1 cellular context compared by ENCODE assay signal in the genomic region with DNA sequence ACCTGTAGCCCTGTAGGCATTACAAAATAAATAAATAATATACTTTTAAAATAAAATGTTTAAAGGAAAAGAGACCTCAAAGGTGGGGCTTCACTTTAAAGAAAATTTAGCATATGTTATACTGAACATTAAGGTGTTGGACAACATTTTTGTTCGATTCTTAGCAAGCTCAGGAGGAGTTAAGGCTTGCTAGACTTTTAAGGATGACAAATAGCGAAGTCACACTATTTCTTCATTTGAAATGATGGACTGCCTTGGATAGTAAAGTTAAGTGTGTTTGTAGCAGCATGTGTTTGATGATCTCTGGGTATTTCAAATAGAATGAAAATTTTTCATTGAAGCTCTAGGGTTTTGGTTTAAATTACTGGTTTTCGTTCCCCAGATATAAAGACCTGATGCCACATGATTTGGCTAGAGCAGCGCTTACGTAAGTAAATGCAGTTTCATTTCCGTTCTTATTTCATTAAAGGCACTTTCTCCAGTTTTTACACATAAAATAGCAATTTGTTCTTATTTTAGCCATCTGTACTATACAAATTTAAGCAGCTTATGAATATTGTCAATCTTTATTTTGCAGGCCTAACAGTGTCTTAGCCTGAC.
TF ChIP-seq lines count a peak whose summit lies in the region.

No MANE protein-coding gene starts in this region.

TF ChIP-seq in GM12878, 131 proteins besides CTCF, POLR2A, EP300 and RAD21 (continues in another document):
- TF ChIP-seq, protein P1, sequence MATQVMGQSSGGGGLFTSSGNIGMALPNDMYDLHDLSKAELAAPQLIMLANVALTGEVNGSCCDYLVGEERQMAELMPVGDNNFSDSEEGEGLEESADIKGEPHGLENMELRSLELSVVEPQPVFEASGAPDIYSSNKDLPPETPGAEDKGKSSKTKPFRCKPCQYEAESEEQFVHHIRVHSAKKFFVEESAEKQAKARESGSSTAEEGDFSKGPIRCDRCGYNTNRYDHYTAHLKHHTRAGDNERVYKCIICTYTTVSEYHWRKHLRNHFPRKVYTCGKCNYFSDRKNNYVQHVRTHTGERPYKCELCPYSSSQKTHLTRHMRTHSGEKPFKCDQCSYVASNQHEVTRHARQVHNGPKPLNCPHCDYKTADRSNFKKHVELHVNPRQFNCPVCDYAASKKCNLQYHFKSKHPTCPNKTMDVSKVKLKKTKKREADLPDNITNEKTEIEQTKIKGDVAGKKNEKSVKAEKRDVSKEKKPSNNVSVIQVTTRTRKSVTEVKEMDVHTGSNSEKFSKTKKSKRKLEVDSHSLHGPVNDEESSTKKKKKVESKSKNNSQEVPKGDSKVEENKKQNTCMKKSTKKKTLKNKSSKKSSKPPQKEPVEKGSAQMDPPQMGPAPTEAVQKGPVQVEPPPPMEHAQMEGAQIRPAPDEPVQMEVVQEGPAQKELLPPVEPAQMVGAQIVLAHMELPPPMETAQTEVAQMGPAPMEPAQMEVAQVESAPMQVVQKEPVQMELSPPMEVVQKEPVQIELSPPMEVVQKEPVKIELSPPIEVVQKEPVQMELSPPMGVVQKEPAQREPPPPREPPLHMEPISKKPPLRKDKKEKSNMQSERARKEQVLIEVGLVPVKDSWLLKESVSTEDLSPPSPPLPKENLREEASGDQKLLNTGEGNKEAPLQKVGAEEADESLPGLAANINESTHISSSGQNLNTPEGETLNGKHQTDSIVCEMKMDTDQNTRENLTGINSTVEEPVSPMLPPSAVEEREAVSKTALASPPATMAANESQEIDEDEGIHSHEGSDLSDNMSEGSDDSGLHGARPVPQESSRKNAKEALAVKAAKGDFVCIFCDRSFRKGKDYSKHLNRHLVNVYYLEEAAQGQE (IDR thresholded peaks at IDR 0.05; ENCODE audit: low read depth, low read length): no peak
- no peak for TF ChIP-seq SIN3A (IDR thresholded peaks at IDR 0.05; ENCODE audit: low read depth, low read length)
- TF ChIP-seq TARDBP (IDR thresholded peaks at IDR 0.05; ENCODE audit: borderline replicate concordance): no peak
- peak; percentile 79 for TF ChIP-seq DPF2 (IDR thresholded peaks at IDR 0.05)
- TF ChIP-seq, protein P2, sequence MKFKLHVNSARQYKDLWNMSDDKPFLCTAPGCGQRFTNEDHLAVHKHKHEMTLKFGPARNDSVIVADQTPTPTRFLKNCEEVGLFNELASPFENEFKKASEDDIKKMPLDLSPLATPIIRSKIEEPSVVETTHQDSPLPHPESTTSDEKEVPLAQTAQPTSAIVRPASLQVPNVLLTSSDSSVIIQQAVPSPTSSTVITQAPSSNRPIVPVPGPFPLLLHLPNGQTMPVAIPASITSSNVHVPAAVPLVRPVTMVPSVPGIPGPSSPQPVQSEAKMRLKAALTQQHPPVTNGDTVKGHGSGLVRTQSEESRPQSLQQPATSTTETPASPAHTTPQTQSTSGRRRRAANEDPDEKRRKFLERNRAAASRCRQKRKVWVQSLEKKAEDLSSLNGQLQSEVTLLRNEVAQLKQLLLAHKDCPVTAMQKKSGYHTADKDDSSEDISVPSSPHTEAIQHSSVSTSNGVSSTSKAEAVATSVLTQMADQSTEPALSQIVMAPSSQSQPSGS (IDR thresholded peaks at IDR 0.05; ENCODE audit: low read length): peak; percentile 45; the same call in 1 of the 2 replicates
- peak; percentile 62 for TF ChIP-seq MEF2B (IDR thresholded peaks at IDR 0.05; ENCODE audit: partially characterized antibody, poor library complexity, severe bottlenecking)
- TF ChIP-seq, protein P3, sequence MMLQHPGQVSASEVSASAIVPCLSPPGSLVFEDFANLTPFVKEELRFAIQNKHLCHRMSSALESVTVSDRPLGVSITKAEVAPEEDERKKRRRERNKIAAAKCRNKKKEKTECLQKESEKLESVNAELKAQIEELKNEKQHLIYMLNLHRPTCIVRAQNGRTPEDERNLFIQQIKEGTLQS (IDR thresholded peaks at IDR 0.05; ENCODE audit: borderline replicate concordance, extremely low read depth, low read depth, low read length): no peak
- TF ChIP-seq, protein P4, sequence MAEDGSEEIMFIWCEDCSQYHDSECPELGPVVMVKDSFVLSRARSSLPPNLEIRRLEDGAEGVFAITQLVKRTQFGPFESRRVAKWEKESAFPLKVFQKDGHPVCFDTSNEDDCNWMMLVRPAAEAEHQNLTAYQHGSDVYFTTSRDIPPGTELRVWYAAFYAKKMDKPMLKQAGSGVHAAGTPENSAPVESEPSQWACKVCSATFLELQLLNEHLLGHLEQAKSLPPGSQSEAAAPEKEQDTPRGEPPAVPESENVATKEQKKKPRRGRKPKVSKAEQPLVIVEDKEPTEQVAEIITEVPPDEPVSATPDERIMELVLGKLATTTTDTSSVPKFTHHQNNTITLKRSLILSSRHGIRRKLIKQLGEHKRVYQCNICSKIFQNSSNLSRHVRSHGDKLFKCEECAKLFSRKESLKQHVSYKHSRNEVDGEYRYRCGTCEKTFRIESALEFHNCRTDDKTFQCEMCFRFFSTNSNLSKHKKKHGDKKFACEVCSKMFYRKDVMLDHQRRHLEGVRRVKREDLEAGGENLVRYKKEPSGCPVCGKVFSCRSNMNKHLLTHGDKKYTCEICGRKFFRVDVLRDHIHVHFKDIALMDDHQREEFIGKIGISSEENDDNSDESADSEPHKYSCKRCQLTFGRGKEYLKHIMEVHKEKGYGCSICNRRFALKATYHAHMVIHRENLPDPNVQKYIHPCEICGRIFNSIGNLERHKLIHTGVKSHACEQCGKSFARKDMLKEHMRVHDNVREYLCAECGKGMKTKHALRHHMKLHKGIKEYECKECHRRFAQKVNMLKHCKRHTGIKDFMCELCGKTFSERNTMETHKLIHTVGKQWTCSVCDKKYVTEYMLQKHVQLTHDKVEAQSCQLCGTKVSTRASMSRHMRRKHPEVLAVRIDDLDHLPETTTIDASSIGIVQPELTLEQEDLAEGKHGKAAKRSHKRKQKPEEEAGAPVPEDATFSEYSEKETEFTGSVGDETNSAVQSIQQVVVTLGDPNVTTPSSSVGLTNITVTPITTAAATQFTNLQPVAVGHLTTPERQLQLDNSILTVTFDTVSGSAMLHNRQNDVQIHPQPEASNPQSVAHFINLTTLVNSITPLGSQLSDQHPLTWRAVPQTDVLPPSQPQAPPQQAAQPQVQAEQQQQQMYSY (CRISPR knock-in tag; IDR thresholded peaks at IDR 0.05): no peak
- TF ChIP-seq CBX5 (IDR thresholded peaks at IDR 0.05; ENCODE audit: low read depth): no peak
- TF ChIP-seq, protein P5, sequence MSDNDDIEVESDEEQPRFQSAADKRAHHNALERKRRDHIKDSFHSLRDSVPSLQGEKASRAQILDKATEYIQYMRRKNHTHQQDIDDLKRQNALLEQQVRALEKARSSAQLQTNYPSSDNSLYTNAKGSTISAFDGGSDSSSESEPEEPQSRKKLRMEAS (IDR thresholded peaks at IDR 0.05; ENCODE audit: low read depth, low read length): no peak
- TF ChIP-seq, protein P6, sequence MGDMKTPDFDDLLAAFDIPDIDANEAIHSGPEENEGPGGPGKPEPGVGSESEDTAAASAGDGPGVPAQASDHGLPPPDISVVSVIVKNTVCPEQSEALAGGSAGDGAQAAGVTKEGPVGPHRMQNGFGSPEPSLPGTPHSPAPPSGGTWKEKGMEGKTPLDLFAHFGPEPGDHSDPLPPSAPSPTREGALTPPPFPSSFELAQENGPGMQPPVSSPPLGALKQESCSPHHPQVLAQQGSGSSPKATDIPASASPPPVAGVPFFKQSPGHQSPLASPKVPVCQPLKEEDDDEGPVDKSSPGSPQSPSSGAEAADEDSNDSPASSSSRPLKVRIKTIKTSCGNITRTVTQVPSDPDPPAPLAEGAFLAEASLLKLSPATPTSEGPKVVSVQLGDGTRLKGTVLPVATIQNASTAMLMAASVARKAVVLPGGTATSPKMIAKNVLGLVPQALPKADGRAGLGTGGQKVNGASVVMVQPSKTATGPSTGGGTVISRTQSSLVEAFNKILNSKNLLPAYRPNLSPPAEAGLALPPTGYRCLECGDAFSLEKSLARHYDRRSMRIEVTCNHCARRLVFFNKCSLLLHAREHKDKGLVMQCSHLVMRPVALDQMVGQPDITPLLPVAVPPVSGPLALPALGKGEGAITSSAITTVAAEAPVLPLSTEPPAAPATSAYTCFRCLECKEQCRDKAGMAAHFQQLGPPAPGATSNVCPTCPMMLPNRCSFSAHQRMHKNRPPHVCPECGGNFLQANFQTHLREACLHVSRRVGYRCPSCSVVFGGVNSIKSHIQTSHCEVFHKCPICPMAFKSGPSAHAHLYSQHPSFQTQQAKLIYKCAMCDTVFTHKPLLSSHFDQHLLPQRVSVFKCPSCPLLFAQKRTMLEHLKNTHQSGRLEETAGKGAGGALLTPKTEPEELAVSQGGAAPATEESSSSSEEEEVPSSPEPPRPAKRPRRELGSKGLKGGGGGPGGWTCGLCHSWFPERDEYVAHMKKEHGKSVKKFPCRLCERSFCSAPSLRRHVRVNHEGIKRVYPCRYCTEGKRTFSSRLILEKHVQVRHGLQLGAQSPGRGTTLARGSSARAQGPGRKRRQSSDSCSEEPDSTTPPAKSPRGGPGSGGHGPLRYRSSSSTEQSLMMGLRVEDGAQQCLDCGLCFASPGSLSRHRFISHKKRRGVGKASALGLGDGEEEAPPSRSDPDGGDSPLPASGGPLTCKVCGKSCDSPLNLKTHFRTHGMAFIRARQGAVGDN (IDR thresholded peaks at IDR 0.05): 0 out of 2 replicates have a peak, but pooled peaks have one; percentile 25
- TF ChIP-seq TCF3 (IDR thresholded peaks at IDR 0.05; ENCODE audit: borderline replicate concordance, insufficient read depth, low read depth, low read length): no peak
- TF ChIP-seq RFX5 (IDR thresholded peaks at IDR 0.05; ENCODE audit: low read depth, low read length): no peak
- TF ChIP-seq ATF7 (IDR thresholded peaks at IDR 0.05; ENCODE audit: low read depth): peak; percentile 84
- no peak for TF ChIP-seq FOXK2 (IDR thresholded peaks at IDR 0.05)
- TF ChIP-seq SUPT20H (IDR thresholded peaks at IDR 0.05; ENCODE audit: borderline replicate concordance, control insufficient read depth, low read depth, low read length): no peak
- TF ChIP-seq NBN (IDR thresholded peaks at IDR 0.05): no peak
- TF ChIP-seq WRNIP1 (IDR thresholded peaks at IDR 0.05; ENCODE audit: borderline replicate concordance, low read depth, low read length): no peak
- TF ChIP-seq, protein P7, sequence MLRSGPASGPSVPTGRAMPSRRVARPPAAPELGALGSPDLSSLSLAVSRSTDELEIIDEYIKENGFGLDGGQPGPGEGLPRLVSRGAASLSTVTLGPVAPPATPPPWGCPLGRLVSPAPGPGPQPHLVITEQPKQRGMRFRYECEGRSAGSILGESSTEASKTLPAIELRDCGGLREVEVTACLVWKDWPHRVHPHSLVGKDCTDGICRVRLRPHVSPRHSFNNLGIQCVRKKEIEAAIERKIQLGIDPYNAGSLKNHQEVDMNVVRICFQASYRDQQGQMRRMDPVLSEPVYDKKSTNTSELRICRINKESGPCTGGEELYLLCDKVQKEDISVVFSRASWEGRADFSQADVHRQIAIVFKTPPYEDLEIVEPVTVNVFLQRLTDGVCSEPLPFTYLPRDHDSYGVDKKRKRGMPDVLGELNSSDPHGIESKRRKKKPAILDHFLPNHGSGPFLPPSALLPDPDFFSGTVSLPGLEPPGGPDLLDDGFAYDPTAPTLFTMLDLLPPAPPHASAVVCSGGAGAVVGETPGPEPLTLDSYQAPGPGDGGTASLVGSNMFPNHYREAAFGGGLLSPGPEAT (IDR thresholded peaks at IDR 0.05; ENCODE audit: low read depth): no peak
- TF ChIP-seq RELA (IDR thresholded peaks at IDR 0.05; ENCODE audit: borderline replicate concordance, partially characterized antibody): no peak
- TF ChIP-seq, protein P8, sequence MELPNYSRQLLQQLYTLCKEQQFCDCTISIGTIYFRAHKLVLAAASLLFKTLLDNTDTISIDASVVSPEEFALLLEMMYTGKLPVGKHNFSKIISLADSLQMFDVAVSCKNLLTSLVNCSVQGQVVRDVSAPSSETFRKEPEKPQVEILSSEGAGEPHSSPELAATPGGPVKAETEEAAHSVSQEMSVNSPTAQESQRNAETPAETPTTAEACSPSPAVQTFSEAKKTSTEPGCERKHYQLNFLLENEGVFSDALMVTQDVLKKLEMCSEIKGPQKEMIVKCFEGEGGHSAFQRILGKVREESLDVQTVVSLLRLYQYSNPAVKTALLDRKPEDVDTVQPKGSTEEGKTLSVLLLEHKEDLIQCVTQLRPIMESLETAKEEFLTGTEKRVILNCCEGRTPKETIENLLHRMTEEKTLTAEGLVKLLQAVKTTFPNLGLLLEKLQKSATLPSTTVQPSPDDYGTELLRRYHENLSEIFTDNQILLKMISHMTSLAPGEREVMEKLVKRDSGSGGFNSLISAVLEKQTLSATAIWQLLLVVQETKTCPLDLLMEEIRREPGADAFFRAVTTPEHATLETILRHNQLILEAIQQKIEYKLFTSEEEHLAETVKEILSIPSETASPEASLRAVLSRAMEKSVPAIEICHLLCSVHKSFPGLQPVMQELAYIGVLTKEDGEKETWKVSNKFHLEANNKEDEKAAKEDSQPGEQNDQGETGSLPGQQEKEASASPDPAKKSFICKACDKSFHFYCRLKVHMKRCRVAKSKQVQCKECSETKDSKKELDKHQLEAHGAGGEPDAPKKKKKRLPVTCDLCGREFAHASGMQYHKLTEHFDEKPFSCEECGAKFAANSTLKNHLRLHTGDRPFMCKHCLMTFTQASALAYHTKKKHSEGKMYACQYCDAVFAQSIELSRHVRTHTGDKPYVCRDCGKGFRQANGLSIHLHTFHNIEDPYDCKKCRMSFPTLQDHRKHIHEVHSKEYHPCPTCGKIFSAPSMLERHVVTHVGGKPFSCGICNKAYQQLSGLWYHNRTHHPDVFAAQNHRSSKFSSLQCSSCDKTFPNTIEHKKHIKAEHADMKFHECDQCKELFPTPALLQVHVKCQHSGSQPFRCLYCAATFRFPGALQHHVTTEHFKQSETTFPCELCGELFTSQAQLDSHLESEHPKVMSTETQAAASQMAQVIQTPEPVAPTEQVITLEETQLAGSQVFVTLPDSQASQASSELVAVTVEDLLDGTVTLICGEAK (IDR thresholded peaks at IDR 0.05; ENCODE audit: borderline replicate concordance): no peak; the same call in 1 of the 2 replicates
- no peak for TF ChIP-seq MXI1 (IDR thresholded peaks at IDR 0.05; ENCODE audit: low read depth, low read length)
- TF ChIP-seq NR2F1 (conservative IDR thresholded peaks at IDR 0.05): no peak; the same call in 1 of the 2 replicates
- peak; percentile 89 for TF ChIP-seq MTA2 (IDR thresholded peaks at IDR 0.05; ENCODE audit: low read depth)
- TF ChIP-seq, protein P9, sequence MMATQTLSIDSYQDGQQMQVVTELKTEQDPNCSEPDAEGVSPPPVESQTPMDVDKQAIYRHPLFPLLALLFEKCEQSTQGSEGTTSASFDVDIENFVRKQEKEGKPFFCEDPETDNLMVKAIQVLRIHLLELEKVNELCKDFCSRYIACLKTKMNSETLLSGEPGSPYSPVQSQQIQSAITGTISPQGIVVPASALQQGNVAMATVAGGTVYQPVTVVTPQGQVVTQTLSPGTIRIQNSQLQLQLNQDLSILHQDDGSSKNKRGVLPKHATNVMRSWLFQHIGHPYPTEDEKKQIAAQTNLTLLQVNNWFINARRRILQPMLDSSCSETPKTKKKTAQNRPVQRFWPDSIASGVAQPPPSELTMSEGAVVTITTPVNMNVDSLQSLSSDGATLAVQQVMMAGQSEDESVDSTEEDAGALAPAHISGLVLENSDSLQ (IDR thresholded peaks at IDR 0.05): no peak
- TF ChIP-seq, protein P10, sequence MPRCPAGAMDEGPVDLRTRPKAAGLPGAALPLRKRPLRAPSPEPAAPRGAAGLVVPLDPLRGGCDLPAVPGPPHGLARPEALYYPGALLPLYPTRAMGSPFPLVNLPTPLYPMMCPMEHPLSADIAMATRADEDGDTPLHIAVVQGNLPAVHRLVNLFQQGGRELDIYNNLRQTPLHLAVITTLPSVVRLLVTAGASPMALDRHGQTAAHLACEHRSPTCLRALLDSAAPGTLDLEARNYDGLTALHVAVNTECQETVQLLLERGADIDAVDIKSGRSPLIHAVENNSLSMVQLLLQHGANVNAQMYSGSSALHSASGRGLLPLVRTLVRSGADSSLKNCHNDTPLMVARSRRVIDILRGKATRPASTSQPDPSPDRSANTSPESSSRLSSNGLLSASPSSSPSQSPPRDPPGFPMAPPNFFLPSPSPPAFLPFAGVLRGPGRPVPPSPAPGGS (IDR thresholded peaks at IDR 0.05; ENCODE audit: borderline replicate concordance, insufficient read depth, low read depth, low read length, poor library complexity, severe bottlenecking): no peak
- no peak for TF ChIP-seq SREBF2 (IDR thresholded peaks at IDR 0.05; ENCODE audit: low read length)
